Comparison of ENCODE assay signal across 17 cellular contexts in genomic region chrX:24019448-24019847, GRCh38. TPM values are rescaled to one million over a fixed set of nuclear protein-coding genes. Genes with fewer than 3 reads are reported as not detected.
A peak's percentile ranks its signal among the peaks of the same experiment; 100 is the strongest.
DNase-seq lines count a peak whose midpoint lies in the region; ATAC-seq and TF ChIP-seq lines count a peak whose summit lies in the region.
"Had no signal": no experiment of that assay in that cellular context is flagged by ENCODE, and none has a peak within 500 bp of the region (broad histone marks: within the 10 kb centered on the region; RNA-seq: fewer than 3 reads in every experiment).

No MANE protein-coding gene starts in this region.

- no peak for TF ChIP-seq POLR2A in esophagus muscularis mucosa (IDR thresholded peaks at IDR 0.05; ENCODE audit: low read depth)

- no peaks in the 10 kb centered on the region for H3K9me3 Mint-ChIP-seq in CD4-positive, alpha-beta T cell
- H3K9me3 Mint-ChIP-seq: endodermal cell, memory B cell, neural crest cell, WTC11 had no signal

- peak overlapping the region; percentile 9 to 41 (median 27); a peak in 15 of 22 replicates for H3K4me2 ChIP-seq in BLaER1 treated with 17β-estradiol and CSF1 and Interleukin-3, amounts not matched to agents 10 nM and 100 nM

- ATAC-seq in CD4-positive, alpha-beta T cell (ENCODE audit: poor library complexity): no peak
- no peak for ATAC-seq in T-helper 17 cell
- ATAC-seq: WTC11 had no signal

- H3K27me3 Mint-ChIP-seq in CD4-positive, alpha-beta T cell: no peaks in the 10 kb centered on the region
- no peaks in the 10 kb centered on the region for H3K27me3 Mint-ChIP-seq in T-helper 17 cell
- H3K27me3 Mint-ChIP-seq: memory B cell had no signal

- peak overlapping the region; percentile 68 for H3K27ac Mint-ChIP-seq in CD4-positive, alpha-beta T cell
- H3K27ac Mint-ChIP-seq in T-helper 17 cell: no peak overlapping the region
- H3K27ac Mint-ChIP-seq: endodermal cell, memory B cell, WTC11 had no signal

- intact Hi-C loops in CD4-positive, alpha-beta T cell (cut with DNase I, micrococcal nuclease): no loop called here
- intact Hi-C loops in esophagus muscularis mucosa (cut with DNase I): no loop called here

- in situ Hi-C loops in GM13976 (cut with MboI; ENCODE audit: low sequenced_read_pairs, unreplicated experiment): no loop called here

- POLR2A ChIA-PET in CD4-positive, alpha-beta T cell (lab: Charles Lee): no interaction called here

- peaks cover 4 to 89% (median 33%) of the 10 kb centered on the region in 11 experiments; a peak in 17 of 22 replicates for H4K20me1 ChIP-seq in BLaER1 treated with 17β-estradiol and CSF1 and Interleukin-3, amounts not matched to agents 10 nM and 100 nM

- peaks cover 0 to 41% (median 6%) of the 10 kb centered on the region in 11 experiments; a peak in 15 of 22 replicates for H3K36me3 ChIP-seq in BLaER1 treated with 17β-estradiol and CSF1 and Interleukin-3, amounts not matched to agents 10 nM and 100 nM
- H3K36me3 ChIP-seq in esophagus muscularis mucosa: no peaks in the 10 kb centered on the region
- H3K36me3 ChIP-seq: tibial nerve had no signal

- H3K4me1 Mint-ChIP-seq in CD4-positive, alpha-beta T cell (ENCODE audit: low read depth): peaks cover 44% of the 10 kb centered on the region
- H3K4me1 Mint-ChIP-seq in T-helper 17 cell: peaks cover 20% of the 10 kb centered on the region
- H3K4me1 Mint-ChIP-seq: endodermal cell, WTC11 had no signal

- peaks cover under 1 to 16% (median 6%) of the 10 kb centered on the region in 11 experiments; a peak in 12 of 22 replicates for H3K9me3 ChIP-seq in BLaER1 treated with 17β-estradiol and CSF1 and Interleukin-3, amounts not matched to agents 10 nM and 100 nM (replicated peaks in 1 of 11)
- H3K9me3 ChIP-seq in CD4-positive, alpha-beta T cell (ENCODE audit: control insufficient read depth, low read length): no peaks in the 10 kb centered on the region
- H3K9me3 ChIP-seq in T-helper 17 cell (ENCODE audit: control insufficient read depth, low read length, poor library complexity, severe bottlenecking) (no peaks in the 10 kb centered on the region), esophagus muscularis mucosa (no peaks in the 10 kb centered on the region)
- H3K9me3 ChIP-seq: tibial nerve had no signal

- peaks cover 0 to 21% (median 3%) of the 10 kb centered on the region in 11 experiments; a peak in 12 of 22 replicates for H3K27me3 ChIP-seq in BLaER1 treated with 17β-estradiol and CSF1 and Interleukin-3, amounts not matched to agents 10 nM and 100 nM
- no peaks in the 10 kb centered on the region for H3K27me3 ChIP-seq in CD4-positive, alpha-beta T cell (ENCODE audit: control insufficient read depth, insufficient read depth, low read length)
- no peaks in the 10 kb centered on the region for H3K27me3 ChIP-seq in esophagus muscularis mucosa

- H3K27ac ChIP-seq in BLaER1 treated with 17β-estradiol and CSF1 and Interleukin-3, amounts not matched to agents 10 nM and 100 nM: peak overlapping the region in 2 of 11 experiments; percentile 16 to 20; a peak in 1 of 22 replicates
- no peak overlapping the region for H3K27ac ChIP-seq in CD4-positive, alpha-beta T cell (ENCODE audit: low read depth, low read length)
- peak overlapping the region; percentile 43 to 70 (median 51) for H3K27ac ChIP-seq in esophagus muscularis mucosa (replicated peaks in 1 of 4)
- H3K27ac ChIP-seq: tibial nerve had no signal

- CTCF ChIA-PET in CD4-positive, alpha-beta T cell (lab: Charles Lee): interaction anchor here (2.3 kb wide), 1 partner anchor 35 kb away, joined by 6 read pairs; the partner anchor contains the start of gene EIF2S3

- peaks cover 14 to 43% (median 25%) of the 10 kb centered on the region in 10 experiments for H3K4me1 ChIP-seq in BLaER1 treated with 17β-estradiol and CSF1 and Interleukin-3, amounts not matched to agents 10 nM and 100 nM
- peaks cover 0 to 47% (median 21%) of the 10 kb centered on the region in 4 donors for H3K4me1 ChIP-seq in esophagus muscularis mucosa

- 69% methylated on average over 7 of the region's 7 CpGs for WGBS in esophagus muscularis mucosa

- peak overlapping the region; percentile 42 for H3K4me3 Mint-ChIP-seq in CD4-positive, alpha-beta T cell
- H3K4me3 Mint-ChIP-seq in T-helper 17 cell: peak overlapping the region; percentile 7
- H3K4me3 Mint-ChIP-seq: endodermal cell, memory B cell, WTC11 had no signal

- TF ChIP-seq EP300 in esophagus muscularis mucosa (IDR thresholded peaks at IDR 0.05): no peak

- TF ChIP-seq CTCF in CD4-positive, alpha-beta T cell (IDR thresholded peaks at IDR 0.05): no peak
- no peak for TF ChIP-seq CTCF in esophagus muscularis mucosa (IDR thresholded peaks at IDR 0.05)
- no peak for TF ChIP-seq CTCF in GM13976 (IDR thresholded peaks at IDR 0.05; ENCODE audit: borderline replicate concordance, control extremely low read depth, extremely low read depth, insufficient read depth, missing control alignments)

- peaks cover 34% of the 10 kb centered on the region for H3K36me3 Mint-ChIP-seq in CD4-positive, alpha-beta T cell (ENCODE audit: low read depth)
- H3K36me3 Mint-ChIP-seq in T-helper 17 cell (ENCODE audit: low read depth): no peaks in the 10 kb centered on the region

- H3K4me3 ChIP-seq in BLaER1 treated with 17β-estradiol and CSF1 and Interleukin-3, amounts not matched to agents 10 nM and 100 nM: no peak overlapping the region
- H3K4me3 ChIP-seq in esophagus muscularis mucosa: no peak overlapping the region
- H3K4me3 ChIP-seq: tibial nerve had no signal

- peak overlapping the region in 1 of 11 experiments; percentile 18; a peak in 1 of 22 replicates for H3K9ac ChIP-seq in BLaER1 treated with 17β-estradiol and CSF1 and Interleukin-3, amounts not matched to agents 10 nM and 100 nM

- DNase-seq in CD4-positive, alpha-beta T cell: peak in 2 of 10 experiments; percentile 1
- no peak for DNase-seq in T-helper 17 cell
- DNase-seq in esophagus muscularis mucosa (ENCODE audit: extremely low spot score): no peak
- no peak for DNase-seq in A172 (ENCODE audit: low spot score)
- no peak for DNase-seq in NCI-H1417 (lab: John Stamatoyannopoulos, UW)
- no peak for DNase-seq in GM13976 (ENCODE audit: low spot score)
- DNase-seq: cerebellar nuclear complex; DMS79 treated with DMSO at 0.1 percent for 48 hours; endodermal cell; H7; Kasumi-1; stimulated activated naive CD4-positive, alpha-beta T cell had no signal

RNA-seq across cellular contexts. Expression of gene KLHL15, which starts 7.5 kb away (rescaled TPM):
- 10 to 100 TPM; 31.9 to 33.7 TPM for total RNA-seq in CD4-positive, alpha-beta T cell
- total RNA-seq in T-helper 17 cell (10 to 100 TPM; 19.4 to 20.1 TPM), esophagus muscularis mucosa (10 to 100 TPM in 3 of 4 donors, 1 to 10 TPM in 1; 8.0 to 21.5 (median 13.0) TPM)
- 10.9 and 13.1 TPM in 2 replicates for total RNA-seq in A172 (2014; rRNA removed; shearing (Covaris generic))

RNA-seq across cellular contexts. Expression of gene EIF2S3, which starts 35.3 kb away (rescaled TPM):
- total RNA-seq in CD4-positive, alpha-beta T cell: 100 to 1,000 TPM; 197 to 202 TPM
- total RNA-seq in T-helper 17 cell (100 to 1,000 TPM; 161 to 172 TPM), esophagus muscularis mucosa (100 to 1,000 TPM; 116 to 159 (median 126) TPM)
- total RNA-seq in A172 (2014; rRNA removed; shearing (Covaris generic)): 370 and 403 TPM in 2 replicates
